In genomic region chr19:18379803-18380747, GRCh38 we compare ENCODE assay signal across 9 cellular contexts. TPM values are rescaled to one million over a fixed set of nuclear protein-coding genes. Genes with fewer than 3 reads are reported as not detected.
DNase-seq lines count a peak whose midpoint lies in the region; ATAC-seq, FAIRE-seq and TF ChIP-seq lines count a peak whose summit lies in the region.
"Had no signal": no experiment of that assay in that cellular context is flagged by ENCODE, and none has a peak within 500 bp of the region (broad histone marks: within the 10 kb centered on the region; RNA-seq: fewer than 3 reads in every experiment).

No MANE protein-coding gene starts in this region.

- in situ Hi-C loops in brain microvascular endothelial cell (cut with HindIII; ENCODE audit: low pct_ligation_motif_present, low sequenced_read_pairs), result no loop called here

- TF ChIP-seq POLR2A in A549 (IDR thresholded peaks at IDR 0.05; ENCODE audit: low read length), result no peak

- ATAC-seq in A549, result peak; percentile 93 to 98
- ATAC-seq in lung (ENCODE audit: insufficient read depth, low FRiP score), result peak; percentile 74
- no peak for ATAC-seq in GM21367 (IDR thresholded peaks at IDR 0.05; ENCODE audit: unreplicated experiment)
- no peak for ATAC-seq in GM21619 (IDR thresholded peaks at IDR 0.05; ENCODE audit: unreplicated experiment)

- H3K27me3 ChIP-seq in brain microvascular endothelial cell (replicated peaks) (no peaks in the 10 kb centered on the region), lung (ENCODE audit: control insufficient read depth, insufficient read depth) (no peaks in the 10 kb centered on the region)

- no peak for FAIRE-seq in A549 (lab: Jason Lieb, UNC)

- POLR2A ChIA-PET in A549 (lab: Yijun Ruan, JAX), result interaction anchor here (0.6 to 1.7 kb wide), 11 partner anchors 8 to 99 kb away, joined by 3 to 9 read pairs (median 5); no protein-coding TSS in a partner anchor

- peak in 1 of 2 experiments; percentile 24; a peak in 1 of 5 replicates for TF ChIP-seq RAD21 in A549 (conservative IDR thresholded peaks at IDR 0.05 in 1 of 2, IDR thresholded peaks at IDR 0.05 in 1 of 2)

- TF ChIP-seq EP300 in A549 (IDR thresholded peaks at IDR 0.05), result peak; percentile 96 to 98

- WGBS in A549 (ENCODE audit: missing lambda C conversion rate), result 3% methylated on average over 21 of the region's 22 CpGs
- 33 to 38% methylated on average over 22 of the region's 22 CpGs for WGBS in lung, 2 donors

- CTCF ChIA-PET in A549 (lab: Yijun Ruan, JAX), result interaction anchor here (1.0 to 3.4 kb wide), 4 partner anchors 9 to 188 kb away, joined by 3 to 14 read pairs (median 7); no protein-coding TSS in a partner anchor
- CTCF ChIA-PET in activated naive CD4-positive, alpha-beta T cell treated with anti-CD3 and anti-CD28 coated beads for 36 hours (lab: Charles Lee), result interaction anchor here (0.6 to 1.3 kb wide), 4 partner anchors 10 to 640 kb away, joined by 3 to 4 read pairs (median 3); no protein-coding TSS in a partner anchor

- H3K4me3 ChIP-seq in A549 (no peak overlapping the region), brain microvascular endothelial cell (ENCODE audit: low read depth, low read length) (no peak overlapping the region), lung (no peak overlapping the region)

- no peak overlapping the region for H3K4me3 Mint-ChIP-seq in activated naive CD4-positive, alpha-beta T cell treated with anti-CD3 and anti-CD28 coated beads for 36 hours

- peak overlapping the region; percentile 59 for H3K4me2 ChIP-seq in A549

- peak overlapping the region; percentile 99 to 100 for H3K27ac ChIP-seq in A549
- no peak overlapping the region for H3K27ac ChIP-seq in brain microvascular endothelial cell
- H3K27ac ChIP-seq in lung (ENCODE audit: low read depth in 1 of 2, low read length in 1 of 2), result peak overlapping the region in 1 of 2 donors; percentile 58

- DNase-seq in A549 (ENCODE audit: low read depth in 1 of 2, low spot score in 1 of 2) (peak; percentile 84 to 99), LoVo (ENCODE audit: low spot score) (peak; percentile 89), brain microvascular endothelial cell (peak; percentile 43), lung (ENCODE audit: low spot score) (peak; percentile 80), activated gamma-delta T cell treated with Interleukin-2 at 50 U/mL for 16 hours (no peak)
- DNase-seq in activated naive CD4-positive, alpha-beta T cell treated with anti-CD3 and anti-CD28 coated beads for 36 hours, result no peak

- no peak overlapping the region for H3K27ac Mint-ChIP-seq in activated naive CD4-positive, alpha-beta T cell treated with anti-CD3 and anti-CD28 coated beads for 36 hours

- TF ChIP-seq CTCF in A549 (IDR thresholded peaks at IDR 0.05) (no peak), brain microvascular endothelial cell (IDR thresholded peaks at IDR 0.05; ENCODE audit: low read depth, low read length, missing control alignments) (no peak), lung (IDR thresholded peaks at IDR 0.05; ENCODE audit: control extremely low read depth, extremely low read depth) (no peak)

- H3K4me1 ChIP-seq in A549 (peaks cover 73% of the 10 kb centered on the region), lung (ENCODE audit: control insufficient read depth in 2 of 2, insufficient read depth in 2 of 2, low read length in 2 of 2) (peaks cover 0 to 5% of the 10 kb centered on the region in 2 donors)

- H3K9me3 ChIP-seq in A549 (no peaks in the 10 kb centered on the region), lung (ENCODE audit: control insufficient read depth in 2 of 2, insufficient read depth in 1 of 2, low read length in 1 of 2) (no peaks in the 10 kb centered on the region)

- H3K9me3 Mint-ChIP-seq in activated naive CD4-positive, alpha-beta T cell treated with anti-CD3 and anti-CD28 coated beads for 36 hours, result no peaks in the 10 kb centered on the region

- intact Hi-C loops in activated naive CD4-positive, alpha-beta T cell treated with anti-CD3 and anti-CD28 coated beads for 36 hours (cut with micrococcal nuclease), result no loop called here

- peaks cover 5% of the 10 kb centered on the region for H3K27me3 Mint-ChIP-seq in activated naive CD4-positive, alpha-beta T cell treated with anti-CD3 and anti-CD28 coated beads for 36 hours (ENCODE audit: low read depth)

- no peaks in the 10 kb centered on the region for H3K4me1 Mint-ChIP-seq in activated naive CD4-positive, alpha-beta T cell treated with anti-CD3 and anti-CD28 coated beads for 36 hours (ENCODE audit: low read depth)

- H3K36me3 Mint-ChIP-seq in activated naive CD4-positive, alpha-beta T cell treated with anti-CD3 and anti-CD28 coated beads for 36 hours (ENCODE audit: low read depth), result no peaks in the 10 kb centered on the region

- no peaks in the 10 kb centered on the region for H3K36me3 ChIP-seq in brain microvascular endothelial cell (replicated peaks)
- no peaks in the 10 kb centered on the region for H3K36me3 ChIP-seq in lung (ENCODE audit: control insufficient read depth in 2 of 2, insufficient read depth in 2 of 2, low read length in 2 of 2)

TF ChIP-seq in A549, 52 proteins besides CTCF, POLR2A, EP300 and RAD21 (continues in another document):
- TF ChIP-seq PHF8 (IDR thresholded peaks at IDR 0.05; ENCODE audit: borderline replicate concordance, low read depth) (no peak), MAFK (IDR thresholded peaks at IDR 0.05; ENCODE audit: partially characterized antibody) (peak; percentile 94), RARB (CRISPR knock-in tag; IDR thresholded peaks at IDR 0.05) (peak; percentile 60; the same call in 1 of the 2 replicates), HOXB5 (CRISPR knock-in tag; IDR thresholded peaks at IDR 0.05) (peak; percentile 43; the same call in 1 of the 2 replicates), POLR2AphosphoS2 (conservative IDR thresholded peaks at IDR 0.05; ENCODE audit: low read length) (no peak), ZNF302 (CRISPR knock-in tag; IDR thresholded peaks at IDR 0.05) (no peak; the same call in 1 of the 2 replicates), NFE2L2 (conservative IDR thresholded peaks at IDR 0.05; ENCODE audit: low read length) (peak; percentile 72), SMC3 (IDR thresholded peaks at IDR 0.05) (peak; percentile 32; the same call in 1 of the 3 replicates), CBX2 (IDR thresholded peaks at IDR 0.05; ENCODE audit: borderline replicate concordance, low read depth) (no peak), ZFP36 (IDR thresholded peaks at IDR 0.05; ENCODE audit: borderline replicate concordance, partially characterized antibody) (no peak)
- TF ChIP-seq, protein P1, sequence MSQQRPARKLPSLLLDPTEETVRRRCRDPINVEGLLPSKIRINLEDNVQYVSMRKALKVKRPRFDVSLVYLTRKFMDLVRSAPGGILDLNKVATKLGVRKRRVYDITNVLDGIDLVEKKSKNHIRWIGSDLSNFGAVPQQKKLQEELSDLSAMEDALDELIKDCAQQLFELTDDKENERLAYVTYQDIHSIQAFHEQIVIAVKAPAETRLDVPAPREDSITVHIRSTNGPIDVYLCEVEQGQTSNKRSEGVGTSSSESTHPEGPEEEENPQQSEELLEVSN (IDR thresholded peaks at IDR 0.05; ENCODE audit: borderline replicate concordance, low read depth), result peak; percentile 65; the same call in 1 of the 2 replicates

RNA-seq across cellular contexts. Expression of gene GDF15, which starts 5.9 kb away (rescaled TPM):
- polyA plus RNA-seq in A549 (2011; rRNA removed) (67.8 and 78.5 TPM in 2 replicates), A549 (2017; fragmentation: RNase III; extraction: RNeasy Plus Mini Kit Qiagen cat#74134 plus additional on column Dnase treatment) (53.4 to 58.4 TPM (median 56.9 TPM) in 3 replicates), lung (100 to 1,000 TPM in 1 of 2 donors, 10 to 100 TPM in 1; 45.4 to 119 TPM)
- 120 and 188 TPM in 2 replicates for polyA plus RNA-seq in A549 (2012; cell fraction: cytosol; rRNA removed)
- polyA plus RNA-seq in A549 (2012; cell fraction: nucleus; rRNA removed), result 132 and 182 TPM in 2 replicates
- polyA minus RNA-seq in A549 (2011; rRNA and poly(A)+ RNA removed), result 33.4 and 59.6 TPM in 2 replicates
- total RNA-seq in lung, result 10 to 100 TPM; 49.7 to 64.0 TPM
- under 1 TPM in 1 of 2 experiments, not detected in 1; 0.20 TPM for total RNA-seq in activated naive CD4-positive, alpha-beta T cell treated with anti-CD3 and anti-CD28 coated beads for 36 hours
- total RNA-seq: T-helper 2 cell treated with Interferon-gamma antibody and Interleukin-4, amounts not matched to agents 100 ng/mL and 5 ng/mL, for 36 hours had no signal

RNA-seq across cellular contexts. Expression of gene LRRC25, which starts 17.3 kb away (rescaled TPM):
- polyA plus RNA-seq in A549 (2011; rRNA removed) (not detected in 2 replicates), A549 (2017; fragmentation: RNase III; extraction: RNeasy Plus Mini Kit Qiagen cat#74134 plus additional on column Dnase treatment) (not detected in 3 replicates), lung (100 to 1,000 TPM in 1 of 2 donors, 10 to 100 TPM in 1; 16.1 to 119 TPM)
- polyA plus RNA-seq in A549 (2012; cell fraction: cytosol; rRNA removed), result not detected in 2 replicates
- polyA plus RNA-seq in A549 (2012; cell fraction: nucleus; rRNA removed), result not detected in 2 replicates
- not detected in 2 replicates for polyA minus RNA-seq in A549 (2011; rRNA and poly(A)+ RNA removed)
- 10 to 100 TPM in 1 of 2 donors, 1 to 10 TPM in 1; 8.5 to 38.0 TPM for total RNA-seq in lung
- total RNA-seq in activated naive CD4-positive, alpha-beta T cell treated with anti-CD3 and anti-CD28 coated beads for 36 hours, result not detected
- total RNA-seq: T-helper 2 cell treated with Interferon-gamma antibody and Interleukin-4, amounts not matched to agents 100 ng/mL and 5 ng/mL, for 36 hours had no signal

RNA-seq across cellular contexts. Expression of gene SSBP4, which starts 39.1 kb away (rescaled TPM):
- polyA plus RNA-seq in A549 (2011; rRNA removed), result 5.4 and 6.9 TPM in 2 replicates
- 28.5 and 47.8 TPM in 2 replicates for polyA plus RNA-seq in A549 (2012; cell fraction: cytosol; rRNA removed)
- polyA plus RNA-seq in A549 (2012; cell fraction: nucleus; rRNA removed), result 69.4 and 124 TPM in 2 replicates
- polyA plus RNA-seq in A549 (2017; fragmentation: RNase III; extraction: RNeasy Plus Mini Kit Qiagen cat#74134 plus additional on column Dnase treatment), result 37.8 to 43.2 TPM (median 41.5 TPM) in 3 replicates
- polyA minus RNA-seq in A549 (2011; rRNA and poly(A)+ RNA removed), result 5.0 and 10.7 TPM in 2 replicates
- total RNA-seq in lung, result 10 to 100 TPM; 31.7 to 95.3 TPM
- 10 to 100 TPM; 60.3 to 84.4 TPM for polyA plus RNA-seq in lung
- total RNA-seq in activated naive CD4-positive, alpha-beta T cell treated with anti-CD3 and anti-CD28 coated beads for 36 hours, result 10 to 100 TPM; 62.6 to 71.4 TPM

RNA-seq across cellular contexts. Expression of gene PGPEP1, which starts 39.7 kb away (rescaled TPM):
- 7.1 and 8.6 TPM in 2 replicates for polyA plus RNA-seq in A549 (2011; rRNA removed)
- 2.4 and 3.9 TPM in 2 replicates for polyA plus RNA-seq in A549 (2012; cell fraction: cytosol; rRNA removed)
- polyA plus RNA-seq in A549 (2012; cell fraction: nucleus; rRNA removed), result 2.9 and 3.5 TPM in 2 replicates
- 4.5 to 5.9 TPM (median 5.3 TPM) in 3 replicates for polyA plus RNA-seq in A549 (2017; fragmentation: RNase III; extraction: RNeasy Plus Mini Kit Qiagen cat#74134 plus additional on column Dnase treatment)
- polyA minus RNA-seq in A549 (2011; rRNA and poly(A)+ RNA removed), result 23.2 and 30.1 TPM in 2 replicates
- total RNA-seq in lung, result 10 to 100 TPM; 14.0 to 41.6 TPM
- polyA plus RNA-seq in lung, result 10 to 100 TPM; 13.0 to 15.9 TPM
- 10 to 100 TPM; 14.4 to 15.6 TPM for total RNA-seq in activated naive CD4-positive, alpha-beta T cell treated with anti-CD3 and anti-CD28 coated beads for 36 hours

RNA-seq across cellular contexts. Expression of gene LSM4, which starts 57.2 kb away (rescaled TPM):
- polyA plus RNA-seq in A549 (2011; rRNA removed) (106 and 154 TPM in 2 replicates), A549 (2017; fragmentation: RNase III; extraction: RNeasy Plus Mini Kit Qiagen cat#74134 plus additional on column Dnase treatment) (169 to 180 TPM (median 171 TPM) in 3 replicates), lung (100 to 1,000 TPM; 114 to 217 TPM)
- 311 and 362 TPM in 2 replicates for polyA plus RNA-seq in A549 (2012; cell fraction: cytosol; rRNA removed)
- 158 and 166 TPM in 2 replicates for polyA plus RNA-seq in A549 (2012; cell fraction: nucleus; rRNA removed)
- 51.2 and 54.0 TPM in 2 replicates for polyA minus RNA-seq in A549 (2011; rRNA and poly(A)+ RNA removed)
- total RNA-seq in lung, result 100 to 1,000 TPM in 1 of 2 donors, 10 to 100 TPM in 1; 67.7 to 114 TPM
- 100 to 1,000 TPM; 439 to 451 TPM for total RNA-seq in activated naive CD4-positive, alpha-beta T cell treated with anti-CD3 and anti-CD28 coated beads for 36 hours

Comparison
In these comparisons a context has a peak if more than half of its experiments do, and no peak if none do; other contexts are left out.
1. ATAC-seq: peak in A549 (2 of 2) and lung (single experiment); none in GM21367 (single experiment) and GM21619 (single experiment).
2. DNase-seq: peak in A549 (2 of 2), LoVo (single experiment), brain microvascular endothelial cell (single experiment) and lung (single experiment); none in activated naive CD4-positive, alpha-beta T cell treated with anti-CD3 and anti-CD28 coated beads for 36 hours (single experiment) and activated gamma-delta T cell treated with Interleukin-2 at 50 U/mL for 16 hours (single experiment).
3. RNA of gene GDF15, which starts 5.9 kb away (total RNA-seq): 49.7 to 64.0 TPM in lung; 0.20 TPM in activated naive CD4-positive, alpha-beta T cell treated with anti-CD3 and anti-CD28 coated beads for 36 hours; every median in the first group is over 10 times any median in the second.
4. RNA of gene LRRC25, which starts 17.3 kb away (total RNA-seq): 8.5 to 38.0 TPM in lung; not detected in activated naive CD4-positive, alpha-beta T cell treated with anti-CD3 and anti-CD28 coated beads for 36 hours; every median in the first group is over 4 times any median in the second.